14 cellular contexts compared by ENCODE assay signal in the genomic region with DNA sequence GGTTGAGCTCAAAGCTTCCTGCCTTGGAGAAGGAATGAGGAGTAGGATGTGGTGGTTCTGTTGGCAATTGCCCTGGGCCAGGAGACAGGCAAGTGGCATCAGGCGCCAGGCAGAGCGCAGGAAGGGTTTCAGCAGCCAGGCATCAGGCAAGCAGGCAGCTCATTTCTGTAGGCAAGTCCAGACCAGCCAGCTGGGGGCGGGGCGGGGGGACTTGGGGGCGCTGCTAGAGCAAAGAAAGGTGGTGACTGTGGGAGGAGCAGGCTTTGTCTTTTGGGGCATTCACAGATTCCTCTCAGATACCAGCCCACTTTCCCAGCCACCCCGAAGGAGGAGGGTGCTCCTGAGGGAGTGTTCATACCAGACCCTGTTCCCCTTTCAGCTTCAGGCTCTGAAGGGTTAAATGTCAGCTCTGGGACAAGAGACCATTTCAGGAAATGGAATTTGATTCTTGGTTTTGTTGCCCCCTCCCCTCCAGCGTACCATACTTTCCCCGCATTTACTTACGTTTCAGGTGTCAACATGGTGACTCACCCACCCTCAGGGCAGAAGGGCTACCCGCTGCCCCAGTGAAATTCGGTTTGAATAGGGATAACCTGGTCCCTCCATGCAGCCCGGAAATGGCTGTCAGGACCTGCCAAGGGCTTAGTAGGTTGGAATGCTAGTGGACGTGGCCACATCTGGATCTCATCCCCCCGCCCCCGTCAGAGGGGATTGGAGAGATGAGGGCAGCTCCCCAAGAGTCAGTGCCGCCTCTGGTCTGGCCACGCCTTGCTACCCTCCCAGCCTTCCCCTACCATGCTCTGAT. TPM values are rescaled to one million over a fixed set of nuclear protein-coding genes. Genes with fewer than 3 reads are reported as not detected.
DNase-seq lines count a peak whose midpoint lies in the region; ATAC-seq, FAIRE-seq and TF ChIP-seq lines count a peak whose summit lies in the region.
"Had no signal": no experiment of that assay in that cellular context is flagged by ENCODE, and none has a peak within 500 bp of the region (broad histone marks: within the 10 kb centered on the region; RNA-seq: fewer than 3 reads in every experiment).

No MANE protein-coding gene starts in this region.

- peaks cover 25% of the 10 kb centered on the region for H3K27me3 ChIP-seq in SK-N-SH (ENCODE audit: insufficient read depth)
- peaks cover 19% of the 10 kb centered on the region for H3K27me3 ChIP-seq in CD4-positive, alpha-beta memory T cell (ENCODE audit: insufficient read depth, low read length)
- H3K27me3 ChIP-seq: right atrium auricular region had no signal

- FAIRE-seq in HTR-8/SVneo (lab: Jason Lieb, UNC), result peak; percentile 100

- intact Hi-C loops in CD4-positive, alpha-beta memory T cell (cut with micrococcal nuclease), result no loop called here

- no peak for TF ChIP-seq RAD21 in SK-N-SH (IDR thresholded peaks at IDR 0.05; ENCODE audit: low read length)

- no peaks in the 10 kb centered on the region for H3F3A ChIP-seq in SK-N-SH (replicated peaks; ENCODE audit: insufficient read depth)

- no peak overlapping the region for H3K4me3 ChIP-seq in SK-N-SH (ENCODE audit: low read depth in 2 of 2, low read length in 1 of 2)
- H3K4me3 ChIP-seq in iPS-18c (ENCODE audit: insufficient read depth, low read depth, low read length), result peak overlapping the region; percentile 6
- no peak overlapping the region for H3K4me3 ChIP-seq in CD4-positive, alpha-beta memory T cell (ENCODE audit: low read length in 2 of 2)
- H3K4me3 ChIP-seq: left ventricle myocardium inferior, right atrium auricular region had no signal

- no peaks in the 10 kb centered on the region for H3K4me1 Mint-ChIP-seq in natural killer cell treated with Interleukin-12 subunit alpha and Interleukin-12 subunit beta and Interleukin-15 and Interleukin-18, amount 100 ng/mL, for 72 hours (ENCODE audit: low read depth in 2 of 2)
- H3K4me1 Mint-ChIP-seq in CD4-positive, alpha-beta memory T cell, result no peaks in the 10 kb centered on the region
- H3K4me1 Mint-ChIP-seq: activated naive CD4-positive, alpha-beta T cell treated with anti-CD3 and anti-CD28 coated beads, Interleukin-2, amount 50 U/mL, for 24 hours had no signal

- no peak overlapping the region for H3K4me3 Mint-ChIP-seq in natural killer cell treated with Interleukin-12 subunit alpha and Interleukin-12 subunit beta and Interleukin-15 and Interleukin-18, amount 100 ng/mL, for 72 hours
- H3K4me3 Mint-ChIP-seq in CD4-positive, alpha-beta memory T cell, result peak overlapping the region in 1 of 8 donors; percentile 31
- H3K4me3 Mint-ChIP-seq: activated naive CD4-positive, alpha-beta T cell treated with anti-CD3 and anti-CD28 coated beads, Interleukin-2, amount 50 U/mL, for 24 hours; CD4-positive, CD25-positive, alpha-beta regulatory T cell had no signal

- H3K79me2 ChIP-seq in SK-N-SH (ENCODE audit: insufficient read depth), result no peaks in the 10 kb centered on the region

- TF ChIP-seq EP300 in SK-N-SH (IDR thresholded peaks at IDR 0.05; ENCODE audit: borderline replicate concordance in 1 of 2, low read depth in 1 of 2, low read length in 1 of 2), result no peak

- H3K36me3 ChIP-seq in SK-N-SH (replicated peaks in 1 of 2; ENCODE audit: control insufficient read depth in 1 of 2, insufficient read depth in 2 of 2, low read length in 1 of 2), result no peaks in the 10 kb centered on the region
- no peaks in the 10 kb centered on the region for H3K36me3 ChIP-seq in CD4-positive, alpha-beta memory T cell (ENCODE audit: insufficient read depth, low read length)
- H3K36me3 ChIP-seq: left ventricle myocardium inferior, right atrium auricular region had no signal

- H3K9me3 ChIP-seq in SK-N-SH (no peaks in the 10 kb centered on the region), iPS-18c (ENCODE audit: control insufficient read depth, insufficient read depth, low read length) (no peaks in the 10 kb centered on the region)
- no peaks in the 10 kb centered on the region for H3K9me3 ChIP-seq in CD4-positive, alpha-beta memory T cell (ENCODE audit: control insufficient read depth in 1 of 2, low read length in 2 of 2)
- H3K9me3 ChIP-seq: left ventricle myocardium inferior, right atrium auricular region had no signal

- no peak for ATAC-seq in natural killer cell treated with Interleukin-12 subunit alpha and Interleukin-12 subunit beta and Interleukin-15 and Interleukin-18, amount 100 ng/mL, for 72 hours
- ATAC-seq in HG03025 (IDR thresholded peaks at IDR 0.05; ENCODE audit: low FRiP score, unreplicated experiment), result no peak

- no peak overlapping the region for H3K27ac Mint-ChIP-seq in natural killer cell treated with Interleukin-12 subunit alpha and Interleukin-12 subunit beta and Interleukin-15 and Interleukin-18, amount 100 ng/mL, for 72 hours
- H3K27ac Mint-ChIP-seq in CD4-positive, alpha-beta memory T cell, result no peak overlapping the region
- H3K27ac Mint-ChIP-seq: activated naive CD4-positive, alpha-beta T cell treated with anti-CD3 and anti-CD28 coated beads, Interleukin-2, amount 50 U/mL, for 24 hours; CD4-positive, CD25-positive, alpha-beta regulatory T cell had no signal

- no peaks in the 10 kb centered on the region for H4K20me1 ChIP-seq in SK-N-SH (ENCODE audit: insufficient read depth)

- no peak overlapping the region for H3K9ac ChIP-seq in SK-N-SH

- CTCF ChIA-PET in SK-N-SH (lab: Yijun Ruan, JAX), result interaction anchor here (0.6 to 28.6 kb wide), 13 partner anchors 3 to 113 kb away, joined by 3 to 453 read pairs (median 7); a partner anchor contains a TSS
- CTCF ChIA-PET in CD4-positive, alpha-beta memory T cell (lab: Charles Lee; ENCODE audit: partially characterized antibody), result interaction anchor here (3.9 kb wide), 1 partner anchor 11 kb away, joined by 25 read pairs; no protein-coding TSS in a partner anchor

- POLR2A ChIA-PET in SK-N-SH (lab: Yijun Ruan, JAX), result interaction anchor here (1.8 kb wide), 1 partner anchor 12 kb away, joined by 12 read pairs; a partner anchor contains a TSS
- POLR2A ChIA-PET in CD4-positive, alpha-beta memory T cell (lab: Charles Lee; ENCODE audit: partially characterized antibody), result no interaction called here

- no peaks in the 10 kb centered on the region for H3K36me3 Mint-ChIP-seq in natural killer cell treated with Interleukin-12 subunit alpha and Interleukin-12 subunit beta and Interleukin-15 and Interleukin-18, amount 100 ng/mL, for 72 hours
- H3K36me3 Mint-ChIP-seq in CD4-positive, alpha-beta memory T cell, result no peaks in the 10 kb centered on the region
- H3K36me3 Mint-ChIP-seq: activated naive CD4-positive, alpha-beta T cell treated with anti-CD3 and anti-CD28 coated beads, Interleukin-2, amount 50 U/mL, for 24 hours; CD4-positive, CD25-positive, alpha-beta regulatory T cell had no signal

- H2AFZ ChIP-seq in SK-N-SH (ENCODE audit: low read depth), result no peak overlapping the region

- peak overlapping the region in 1 of 2 experiments; percentile 82; a peak in 1 of 4 replicates for H3K27ac ChIP-seq in SK-N-SH (ENCODE audit: low read depth in 2 of 2, low read length in 1 of 2)
- no peak overlapping the region for H3K27ac ChIP-seq in CD4-positive, alpha-beta memory T cell (ENCODE audit: low read depth, low read length)
- H3K27ac ChIP-seq: left ventricle myocardium inferior, right atrium auricular region had no signal

- H3K27me3 Mint-ChIP-seq in natural killer cell treated with Interleukin-12 subunit alpha and Interleukin-12 subunit beta and Interleukin-15 and Interleukin-18, amount 100 ng/mL, for 72 hours, result peaks cover 15 to 20% of the 10 kb centered on the region in 2 donors
- H3K27me3 Mint-ChIP-seq in CD4-positive, alpha-beta memory T cell, result peaks cover 32 to 33% of the 10 kb centered on the region in 2 donors

- 53% methylated on average over 16 of the region's 17 CpGs for WGBS in SK-N-SH (ENCODE audit: low lambda C conversion rate)

- peak; percentile 59 for DNase-seq in COLO668 (lab: John Stamatoyannopoulos, UW; ENCODE audit: unreplicated experiment)
- peak; percentile 89 for DNase-seq in HTR-8/SVneo (ENCODE audit: insufficient read length, low spot score)
- peak; percentile 59 for DNase-seq in SK-N-SH
- DNase-seq in NCI-H510A treated with DMSO at 0.1 percent for 48 hours (lab: John Stamatoyannopoulos, UW), result no peak
- no peak for DNase-seq in natural killer cell treated with Interleukin-12 subunit alpha and Interleukin-12 subunit beta and Interleukin-15 and Interleukin-18, amount 100 ng/mL, for 72 hours (ENCODE audit: low spot score)
- DNase-seq in CD4-positive, alpha-beta memory T cell, result no peak
- DNase-seq: CD4-positive, CD25-positive, alpha-beta regulatory T cell; effector CD4-positive, alpha-beta T cell; GOT3; left ventricle myocardium inferior had no signal

- H3K4me2 ChIP-seq in SK-N-SH, result no peak overlapping the region

- H3K9me2 ChIP-seq in SK-N-SH, result no peaks in the 10 kb centered on the region

- TF ChIP-seq CTCF in SK-N-SH (IDR thresholded peaks at IDR 0.05), result no peak

- no peaks in the 10 kb centered on the region for H3K9me3 Mint-ChIP-seq in natural killer cell treated with Interleukin-12 subunit alpha and Interleukin-12 subunit beta and Interleukin-15 and Interleukin-18, amount 100 ng/mL, for 72 hours
- peaks cover 0 to 3% (median 0%) of the 10 kb centered on the region in 8 donors for H3K9me3 Mint-ChIP-seq in CD4-positive, alpha-beta memory T cell
- H3K9me3 Mint-ChIP-seq: activated naive CD4-positive, alpha-beta T cell treated with anti-CD3 and anti-CD28 coated beads, Interleukin-2, amount 50 U/mL, for 24 hours had no signal

- peaks cover 4 to 57% of the 10 kb centered on the region in 2 experiments; a peak in 1 of 4 replicates for H3K4me1 ChIP-seq in SK-N-SH (ENCODE audit: control insufficient read depth in 1 of 2, insufficient read depth in 2 of 2, low read depth in 1 of 2, low read length in 1 of 2)
- no peaks in the 10 kb centered on the region for H3K4me1 ChIP-seq in CD4-positive, alpha-beta memory T cell (ENCODE audit: insufficient read depth, low read length)

TF ChIP-seq in SK-N-SH, 30 proteins besides CTCF, POLR2A, EP300 and RAD21 (continues in another document):
- no peak for TF ChIP-seq RFX5 (IDR thresholded peaks at IDR 0.05; ENCODE audit: low read length)
- no peak for TF ChIP-seq ELF1 (IDR thresholded peaks at IDR 0.05)
- TF ChIP-seq, protein P1, sequence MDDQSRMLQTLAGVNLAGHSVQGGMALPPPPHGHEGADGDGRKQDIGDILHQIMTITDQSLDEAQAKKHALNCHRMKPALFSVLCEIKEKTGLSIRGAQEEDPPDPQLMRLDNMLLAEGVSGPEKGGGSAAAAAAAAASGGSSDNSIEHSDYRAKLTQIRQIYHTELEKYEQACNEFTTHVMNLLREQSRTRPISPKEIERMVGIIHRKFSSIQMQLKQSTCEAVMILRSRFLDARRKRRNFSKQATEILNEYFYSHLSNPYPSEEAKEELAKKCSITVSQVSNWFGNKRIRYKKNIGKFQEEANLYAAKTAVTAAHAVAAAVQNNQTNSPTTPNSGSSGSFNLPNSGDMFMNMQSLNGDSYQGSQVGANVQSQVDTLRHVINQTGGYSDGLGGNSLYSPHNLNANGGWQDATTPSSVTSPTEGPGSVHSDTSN (IDR thresholded peaks at IDR 0.05), result no peak

RNA-seq across cellular contexts. Expression of a gene that starts 13.2 kb away (rescaled TPM):
- polyA plus RNA-seq in SK-N-SH (2012; rRNA removed), result 0.44 and 0.76 TPM in 2 replicates
- polyA plus RNA-seq in SK-N-SH (2012; cell fraction: cytosol; rRNA removed), result 0.37 and 0.59 TPM in 2 replicates
- polyA plus RNA-seq in SK-N-SH (2012; cell fraction: nucleus; rRNA removed), result 0.52 and 0.66 TPM in 2 replicates
- under 1 TPM in 1 of 2 donors, not detected in 1; 0.26 TPM for total RNA-seq in natural killer cell treated with Interleukin-12 subunit alpha and Interleukin-12 subunit beta and Interleukin-15 and Interleukin-18, amount 100 ng/mL, for 72 hours
- under 1 TPM in 1 of 2 experiments, not detected in 1; 0.47 TPM for total RNA-seq in CD4-positive, alpha-beta memory T cell
- not detected for polyA plus RNA-seq in CD4-positive, alpha-beta memory T cell
- polyA plus RNA-seq: CD4-positive, CD25-positive, alpha-beta regulatory T cell had no signal

Comparison
In these comparisons a context has a peak if more than half of its experiments do, and no peak if none do; other contexts are left out.
1. DNase-seq: peak in COLO668 (single experiment), HTR-8/SVneo (single experiment) and SK-N-SH (single experiment); none in NCI-H510A treated with DMSO at 0.1 percent for 48 hours (single experiment), natural killer cell treated with Interleukin-12 subunit alpha and Interleukin-12 subunit beta and Interleukin-15 and Interleukin-18, amount 100 ng/mL, for 72 hours (single experiment) and CD4-positive, alpha-beta memory T cell (0 of 5).